In genomic region chr5:148785223-148785622, GRCh38 we compare ENCODE assay signal across 6 cellular contexts.
"Had no signal": no experiment of that assay in that cellular context is flagged by ENCODE, and none has a peak within 500 bp of the region (broad histone marks: within the 10 kb centered on the region; RNA-seq: fewer than 3 reads in every experiment).

No MANE protein-coding gene starts in this region.

- ATAC-seq: K562 had no signal

- H3K36me3 Mint-ChIP-seq: IgD-negative memory B cell had no signal

- H3K27ac ChIP-seq: HL-60 had no signal

- H3K4me3 ChIP-seq: K562 had no signal

- DNase-seq: IMR-90, KBM-7 had no signal

- H3K9me3 Mint-ChIP-seq: IgD-negative memory B cell had no signal

- FAIRE-seq: HTR-8/SVneo, K562 had no signal

- H3K4me3 Mint-ChIP-seq: IgD-negative memory B cell had no signal

- H3K27ac Mint-ChIP-seq: IgD-negative memory B cell had no signal
